Comparison of ENCODE assay signal across 8 cellular contexts in the genomic region with DNA sequence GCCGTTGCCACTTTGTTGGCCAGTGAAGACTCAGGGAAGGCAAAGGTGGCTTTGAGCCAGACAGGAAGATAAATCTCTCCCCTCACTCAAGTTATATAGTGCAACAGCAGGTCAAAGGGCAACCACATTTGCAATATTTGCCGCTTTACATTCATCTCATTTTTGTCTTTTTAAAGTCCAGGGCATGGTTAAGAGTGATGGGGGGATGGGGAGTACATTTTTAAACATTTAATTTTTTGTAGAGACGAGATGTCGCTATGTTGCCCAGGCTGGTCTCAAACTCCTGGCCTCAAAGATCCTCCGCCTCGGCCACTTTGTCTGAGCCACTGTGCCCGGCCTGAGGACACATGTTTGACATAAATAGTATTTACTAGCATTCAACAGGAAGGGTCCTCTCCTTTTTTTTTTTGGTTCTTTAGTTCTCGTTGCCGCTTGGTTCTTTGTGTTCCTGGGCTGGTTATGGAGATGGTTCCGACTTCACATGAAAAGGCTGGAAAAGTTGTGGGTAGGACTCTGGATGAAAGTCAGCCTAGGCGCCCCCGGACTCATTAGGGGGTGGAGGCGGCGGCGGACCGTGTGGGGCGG.
DNase-seq lines count a peak whose midpoint lies in the region; ATAC-seq and TF ChIP-seq lines count a peak whose summit lies in the region.

No MANE protein-coding gene starts in this region.

- ATAC-seq in activated naive CD8-positive, alpha-beta T cell treated with anti-CD3 and anti-CD28 coated beads, Interleukin-2, amount 50 U/mL, for 24 hours: no peak
- ATAC-seq in left lung (no peak), GM19324 (IDR thresholded peaks at IDR 0.05; ENCODE audit: low FRiP score, unreplicated experiment) (no peak), GM21529 (IDR thresholded peaks at IDR 0.05; ENCODE audit: unreplicated experiment) (no peak)

- H3K36me3 ChIP-seq in left lung: no peaks in the 10 kb centered on the region

- no peaks in the 10 kb centered on the region for H3K9me3 Mint-ChIP-seq in T-helper 2 cell treated with Interferon-gamma antibody and Interleukin-4, amounts not matched to agents 5 μg/mL and 100 μg/mL, for 36 hours
- H3K9me3 Mint-ChIP-seq in activated naive CD8-positive, alpha-beta T cell treated with anti-CD3 and anti-CD28 coated beads, Interleukin-2, amount 50 U/mL, for 24 hours: no peaks in the 10 kb centered on the region

- peaks cover 0 to 32% of the 10 kb centered on the region in 2 donors for H3K27me3 ChIP-seq in left lung

- no peaks in the 10 kb centered on the region for H3K27me3 Mint-ChIP-seq in T-helper 2 cell treated with Interferon-gamma antibody and Interleukin-4, amounts not matched to agents 5 μg/mL and 100 μg/mL, for 36 hours (ENCODE audit: low read depth)
- H3K27me3 Mint-ChIP-seq in activated naive CD8-positive, alpha-beta T cell treated with anti-CD3 and anti-CD28 coated beads, Interleukin-2, amount 50 U/mL, for 24 hours: no peaks in the 10 kb centered on the region

- H3K27ac ChIP-seq in left lung (peak overlapping the region; percentile 17 to 81), temporal lobe (ENCODE audit: low read depth, low read length) (peak overlapping the region; percentile 85)

- peak overlapping the region; percentile 63 for H3K27ac Mint-ChIP-seq in T-helper 2 cell treated with Interferon-gamma antibody and Interleukin-4, amounts not matched to agents 5 μg/mL and 100 μg/mL, for 36 hours
- H3K27ac Mint-ChIP-seq in activated naive CD8-positive, alpha-beta T cell treated with anti-CD3 and anti-CD28 coated beads, Interleukin-2, amount 50 U/mL, for 24 hours: peak overlapping the region; percentile 77

- intact Hi-C loops in left lung (cut with DNase I): no loop called here

- H3K9me3 ChIP-seq in left lung: no peaks in the 10 kb centered on the region

- DNase-seq in T-helper 2 cell treated with Interferon-gamma antibody and Interleukin-4, amounts not matched to agents 5 μg/mL and 100 μg/mL, for 36 hours (ENCODE audit: low spot score): no peak
- DNase-seq in T-helper 2 cell: no peak
- no peak for DNase-seq in activated naive CD8-positive, alpha-beta T cell treated with anti-CD3 and anti-CD28 coated beads, Interleukin-2, amount 50 U/mL, for 24 hours
- no peak for DNase-seq in left lung
- no peak for DNase-seq in NK-92 (lab: John Stamatoyannopoulos, UW; ENCODE audit: unreplicated experiment)

- peak overlapping the region; percentile 47 to 69 for H3K4me3 ChIP-seq in left lung

- H3K4me3 Mint-ChIP-seq in T-helper 2 cell treated with Interferon-gamma antibody and Interleukin-4, amounts not matched to agents 5 μg/mL and 100 μg/mL, for 36 hours: peak overlapping the region; percentile 83
- H3K4me3 Mint-ChIP-seq in activated naive CD8-positive, alpha-beta T cell treated with anti-CD3 and anti-CD28 coated beads, Interleukin-2, amount 50 U/mL, for 24 hours: peak overlapping the region; percentile 79

- no peaks in the 10 kb centered on the region for H3K36me3 Mint-ChIP-seq in T-helper 2 cell treated with Interferon-gamma antibody and Interleukin-4, amounts not matched to agents 5 μg/mL and 100 μg/mL, for 36 hours (ENCODE audit: low read depth)
- H3K36me3 Mint-ChIP-seq in activated naive CD8-positive, alpha-beta T cell treated with anti-CD3 and anti-CD28 coated beads, Interleukin-2, amount 50 U/mL, for 24 hours (ENCODE audit: low read depth): no peaks in the 10 kb centered on the region

- peaks cover 38% of the 10 kb centered on the region for H3K4me1 Mint-ChIP-seq in T-helper 2 cell treated with Interferon-gamma antibody and Interleukin-4, amounts not matched to agents 5 μg/mL and 100 μg/mL, for 36 hours (ENCODE audit: low read depth)
- peaks cover 43% of the 10 kb centered on the region for H3K4me1 Mint-ChIP-seq in activated naive CD8-positive, alpha-beta T cell treated with anti-CD3 and anti-CD28 coated beads, Interleukin-2, amount 50 U/mL, for 24 hours

- no peak for TF ChIP-seq CTCF in left lung (IDR thresholded peaks at IDR 0.05)

- peaks cover 11 to 51% of the 10 kb centered on the region in 2 donors for H3K4me1 ChIP-seq in left lung
